Comparison of ENCODE assay signal across 15 cellular contexts in the genomic region with DNA sequence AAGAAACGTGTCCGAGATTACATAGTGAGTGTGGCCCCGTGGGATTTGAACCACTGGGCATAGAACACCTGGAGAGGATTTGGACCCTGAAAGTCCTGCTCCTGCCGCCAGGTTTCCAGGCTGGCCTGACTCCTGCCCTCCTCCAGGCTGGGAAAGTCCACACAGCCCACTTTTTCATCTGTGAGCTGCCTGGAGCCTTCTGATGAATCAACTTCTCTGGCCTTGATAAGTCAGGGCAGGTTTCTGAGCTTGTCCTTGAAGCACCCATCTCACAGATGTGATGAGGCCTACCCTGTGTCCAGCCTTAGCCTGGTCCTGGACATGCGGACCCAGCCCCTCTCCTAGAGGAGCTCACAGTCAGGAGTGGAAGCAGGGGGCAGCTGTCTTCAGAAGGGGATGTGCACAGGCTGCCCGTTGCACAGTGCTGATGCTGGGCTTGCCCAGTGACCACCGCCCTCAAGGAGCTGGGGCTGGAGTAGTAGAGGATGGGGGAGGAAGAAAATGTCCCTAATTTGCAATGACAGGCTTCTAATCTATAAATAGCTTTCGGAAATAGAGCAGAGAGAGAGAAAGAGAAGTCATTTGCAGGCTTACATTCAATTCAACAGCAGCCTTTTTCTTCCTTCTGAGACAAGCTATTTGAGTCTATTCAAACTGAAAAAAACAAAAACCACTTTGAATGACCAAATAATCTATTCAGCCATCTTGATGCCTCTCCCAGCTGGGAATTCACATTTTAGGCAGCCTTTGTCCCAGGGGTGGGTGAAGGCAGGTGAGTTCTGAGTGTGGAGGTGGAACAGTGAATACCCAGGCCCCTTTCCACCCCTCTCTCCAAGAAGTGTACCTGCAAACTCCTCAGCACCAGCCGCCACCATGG.
DNase-seq lines count a peak whose midpoint lies in the region; ATAC-seq, FAIRE-seq and TF ChIP-seq lines count a peak whose summit lies in the region.
"Had no signal": no experiment of that assay in that cellular context is flagged by ENCODE, and none has a peak within 500 bp of the region (broad histone marks: within the 10 kb centered on the region; RNA-seq: fewer than 3 reads in every experiment).

No MANE protein-coding gene starts in this region.

- peaks cover 38% of the 10 kb centered on the region for H3K4me1 ChIP-seq in OCI-LY3 (ENCODE audit: low read length)
- H3K4me1 ChIP-seq: SJSA1 had no signal

- DNase-seq in GM06990 (ENCODE audit: extremely low read depth, insufficient read length) (peak; percentile 42), GM19239 (ENCODE audit: insufficient read length, low spot score) (peak; percentile 32), SKM-1 (lab: John Stamatoyannopoulos, UW; ENCODE audit: unreplicated experiment) (no peak), NCI-H2081 treated with DMSO at 0.1 percent for 48 hours (lab: John Stamatoyannopoulos, UW) (no peak), HPDE6-E6E7 (ENCODE audit: extremely low spot score) (no peak)
- DNase-seq: activated CD8-positive, alpha-beta memory T cell treated with anti-CD3 and anti-CD28 coated beads, Interleukin-2, amount 50 U/mL, for 48 hours; kidney; MG63 had no signal

- peak overlapping the region; percentile 78 for H3K4me2 ChIP-seq in OCI-LY3 (ENCODE audit: low read length)
- H3K4me2 ChIP-seq: smooth muscle cell had no signal

- H3K27ac ChIP-seq in OCI-LY3 (ENCODE audit: low read length) = peak overlapping the region; percentile 78
- H3K27ac ChIP-seq: SJSA1, VCaP had no signal

- H3K36me3 ChIP-seq in GM06990 (ENCODE audit: control insufficient read depth, insufficient read depth, low read length) (no peaks in the 10 kb centered on the region), OCI-LY3 (replicated peaks; ENCODE audit: low read depth, low read length) (no peaks in the 10 kb centered on the region)
- H3K36me3 ChIP-seq: MG63, SJSA1 had no signal

- H3K27me3 ChIP-seq in GM06990 (replicated peaks; ENCODE audit: control insufficient read depth, insufficient read depth, low read length) (no peaks in the 10 kb centered on the region), OCI-LY3 (ENCODE audit: low read depth, low read length) (no peaks in the 10 kb centered on the region)
- H3K27me3 ChIP-seq: MG63, SJSA1 had no signal

- no peaks in the 10 kb centered on the region for H3K79me2 ChIP-seq in OCI-LY3 (ENCODE audit: low read length)

- no peak overlapping the region for H3K4me3 ChIP-seq in GM06990 (replicated peaks; ENCODE audit: low read depth, low read length)
- peak overlapping the region; percentile 54 for H3K4me3 ChIP-seq in OCI-LY3 (ENCODE audit: low read length)
- H3K4me3 ChIP-seq: MG63, SJSA1, smooth muscle cell had no signal

- ATAC-seq in HG02798 (IDR thresholded peaks at IDR 0.05; ENCODE audit: poor library complexity, unreplicated experiment) (peak; percentile 73), HG03135 (IDR thresholded peaks at IDR 0.05; ENCODE audit: unreplicated experiment) (no peak)

- FAIRE-seq in GM19239 (lab: Jason Lieb, UNC) = peak; percentile 75
- FAIRE-seq: endothelial cell of umbilical vein, kidney had no signal

- TF ChIP-seq CTCF in GM06990 (IDR thresholded peaks at IDR 0.05; ENCODE audit: insufficient read depth, low read length, poor library complexity, severe bottlenecking) (no peak), OCI-LY3 (IDR thresholded peaks at IDR 0.05; ENCODE audit: low read depth, low read length) (no peak)

- peak overlapping the region; percentile 32; the same call in 1 of the 2 replicates for H3K9ac ChIP-seq in OCI-LY3 (ENCODE audit: low read length)

- peak overlapping the region; percentile 39; the same call in 1 of the 2 replicates for H2AFZ ChIP-seq in OCI-LY3 (ENCODE audit: low read depth, low read length)

- H3K9me3 ChIP-seq in OCI-LY3 (ENCODE audit: insufficient read depth, low read length) = no peaks in the 10 kb centered on the region
- H3K9me3 ChIP-seq: MG63, SJSA1 had no signal

- no peaks in the 10 kb centered on the region for H4K20me1 ChIP-seq in OCI-LY3 (ENCODE audit: insufficient read depth, low read length)

Comparison
In these comparisons a context has a peak if more than half of its experiments do, and no peak if none do; other contexts are left out.
1. DNase-seq: peak in GM06990 (single experiment) and GM19239 (single experiment); none in SKM-1 (single experiment), NCI-H2081 treated with DMSO at 0.1 percent for 48 hours (single experiment) and HPDE6-E6E7 (single experiment).